In the genomic region with DNA sequence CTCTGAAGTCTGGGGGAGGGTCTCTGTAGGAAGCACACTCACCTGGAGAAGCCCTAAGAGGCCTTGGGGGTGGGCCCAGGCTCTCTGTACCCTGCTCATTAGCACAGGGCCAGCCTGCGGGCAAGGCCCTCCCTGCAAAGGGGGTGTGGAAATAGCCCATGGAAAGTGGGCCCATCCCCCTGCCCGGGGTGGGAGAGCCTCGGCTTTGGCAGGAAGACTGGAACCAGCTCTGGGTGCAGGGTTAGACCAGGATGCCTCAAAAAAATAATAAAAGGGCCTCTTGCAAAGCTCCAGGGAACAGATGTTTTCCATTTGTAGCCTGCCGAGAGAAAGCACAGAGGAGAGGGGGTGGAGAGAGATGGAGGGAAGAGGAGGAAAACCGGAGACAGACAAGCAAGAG, we compare ENCODE assay signal across 9 cellular contexts.
DNase-seq lines count a peak whose midpoint lies in the region; TF ChIP-seq lines count a peak whose summit lies in the region.
"Had no signal": no experiment of that assay in that cellular context is flagged by ENCODE, and none has a peak within 500 bp of the region (broad histone marks: within the 10 kb centered on the region; RNA-seq: fewer than 3 reads in every experiment).

No MANE protein-coding gene starts in this region.

- no peaks in the 10 kb centered on the region for H3K23me2 ChIP-seq in H9 (ENCODE audit: insufficient read length, low read depth, low read length, poor library complexity, severe bottlenecking)

- no peak overlapping the region for H4K5ac ChIP-seq in H9 (ENCODE audit: insufficient read length, low read depth, low read length)

- peaks cover 13% of the 10 kb centered on the region; the same call in 1 of the 2 replicates for H3K4me1 ChIP-seq in H9 (ENCODE audit: insufficient read depth, low read length)
- no peaks in the 10 kb centered on the region for H3K4me1 ChIP-seq in effector memory CD4-positive, alpha-beta T cell (ENCODE audit: control insufficient read depth, insufficient read depth, low read length, poor library complexity, severe bottlenecking)

- no peak overlapping the region for H3K4me3 Mint-ChIP-seq in H9

- peak overlapping the region in 2 of 3 experiments; percentile 67 to 83; a peak in 3 of 7 replicates for H3K27ac Mint-ChIP-seq in H9

- no peak overlapping the region for H2AFZ ChIP-seq in H9 (ENCODE audit: low read length)

- no peak overlapping the region for H3T11ph ChIP-seq in H9 (ENCODE audit: low read length)

- no peak for TF ChIP-seq CTCF in H9 (conservative IDR thresholded peaks at IDR 0.05)

- no peak overlapping the region for H3K9ac ChIP-seq in H9 (ENCODE audit: extremely low read depth, insufficient read length, low read length)

- WGBS in H9 (ENCODE audit: extremely low coverage, insufficient read length, low lambda C conversion rate): no CpG with 5 or more reads among the region's 5 CpGs

- H2BK20ac ChIP-seq in H9 (ENCODE audit: low read depth, low read length, poor library complexity, severe bottlenecking): no peak overlapping the region

- H3K79me1 ChIP-seq in H9 (ENCODE audit: insufficient read depth, low read depth, low read length, poor library complexity, severe bottlenecking): no peaks in the 10 kb centered on the region

- no peak overlapping the region for H2AK5ac ChIP-seq in H9 (ENCODE audit: insufficient read length, low read length)

- peaks cover 26 to 32% of the 10 kb centered on the region in 2 experiments for H3K4me1 Mint-ChIP-seq in H9

- H3K4me2 ChIP-seq in H9 (ENCODE audit: insufficient read depth, insufficient read length, low read length): no peak overlapping the region

- H4K20me1 ChIP-seq in H9 (ENCODE audit: control insufficient read depth, insufficient read depth, insufficient read length): no peaks in the 10 kb centered on the region

- peaks cover 33% of the 10 kb centered on the region for H3K36me3 ChIP-seq in effector memory CD4-positive, alpha-beta T cell (ENCODE audit: control insufficient read depth, insufficient read depth, low read length)

- no peak overlapping the region for H2BK15ac ChIP-seq in H9 (ENCODE audit: low read depth, low read length)

- H3K4me3 ChIP-seq in effector memory CD4-positive, alpha-beta T cell (ENCODE audit: insufficient read depth, low read depth, low read length, poor library complexity, severe bottlenecking): no peak overlapping the region

- DNase-seq in H9 (no peak), iPS-NIHi7 (ENCODE audit: extremely low spot score) (peak; percentile 65), substantia nigra (lab: John Stamatoyannopoulos, UW) (no peak), cerebellar cortex (ENCODE audit: low spot score) (no peak), glomerular visceral epithelial cell (ENCODE audit: extremely low spot score) (no peak)
- DNase-seq in effector memory CD4-positive, alpha-beta T cell: no peak
- DNase-seq: activated T-cell treated with anti-CD3 and anti-CD28 coated beads, Interleukin-2, amount 50 U/mL, for 48 hours; islet precursor cell had no signal

- no peaks in the 10 kb centered on the region for H3K27me3 ChIP-seq in H9 (ENCODE audit: insufficient read depth, low read length)
- no peaks in the 10 kb centered on the region for H3K27me3 ChIP-seq in effector memory CD4-positive, alpha-beta T cell (replicated peaks; ENCODE audit: control insufficient read depth, insufficient read depth, low read length, poor library complexity, severe bottlenecking)

- H2BK5ac ChIP-seq in H9 (ENCODE audit: insufficient read length, low read length): no peak overlapping the region

- H3K27me3 Mint-ChIP-seq in H9 (ENCODE audit: low read depth): no peaks in the 10 kb centered on the region

- no peak overlapping the region for H2BK12ac ChIP-seq in H9 (ENCODE audit: insufficient read length, low read depth, low read length)

- no peak overlapping the region for H3K14ac ChIP-seq in H9 (ENCODE audit: insufficient read depth, low read length)

- H3K9me3 ChIP-seq in H9 (ENCODE audit: control insufficient read depth, low read depth, low read length): no peaks in the 10 kb centered on the region
- H3K9me3 ChIP-seq in effector memory CD4-positive, alpha-beta T cell (ENCODE audit: control insufficient read depth, low read length): no peaks in the 10 kb centered on the region

- no peak overlapping the region for H3K56ac ChIP-seq in H9 (ENCODE audit: insufficient read length, low read depth, low read length)

- peaks cover 0 to 9% (median 0%) of the 10 kb centered on the region in 3 experiments; a peak in 2 of 7 replicates for H3K36me3 Mint-ChIP-seq in H9 (ENCODE audit: insufficient read depth in 1 of 3, low read depth in 3 of 3)

- H3K27ac ChIP-seq in H9 (ENCODE audit: insufficient read length, low read depth, low read length) (no peak overlapping the region), angular gyrus (ENCODE audit: low read depth, low read length) (peak overlapping the region; percentile 69), substantia nigra (ENCODE audit: low read depth, low read length, poor library complexity, severe bottlenecking) (peak overlapping the region; percentile 71)
- H3K27ac ChIP-seq in effector memory CD4-positive, alpha-beta T cell (ENCODE audit: insufficient read depth, low read length, poor library complexity, severe bottlenecking): no peak overlapping the region

- H3K23ac ChIP-seq in H9 (ENCODE audit: insufficient read length, low read depth, low read length): no peak overlapping the region

- H4K8ac ChIP-seq in H9 (replicated peaks; ENCODE audit: insufficient read length, low read depth, low read length): no peak overlapping the region

- no peak overlapping the region for H2BK120ac ChIP-seq in H9 (ENCODE audit: low read depth, low read length, poor library complexity, severe bottlenecking)

- H3K18ac ChIP-seq in H9 (ENCODE audit: insufficient read length, low read depth, low read length): no peak overlapping the region

- no peaks in the 10 kb centered on the region for H3K9me3 Mint-ChIP-seq in H9

- H4K91ac ChIP-seq in H9 (ENCODE audit: insufficient read length, low read depth, low read length): no peak overlapping the region

- H3K79me2 ChIP-seq in H9 (ENCODE audit: insufficient read depth, low read length): no peaks in the 10 kb centered on the region

- no peak overlapping the region for H3K4ac ChIP-seq in H9 (ENCODE audit: low read depth, low read length)

Comparison
In these comparisons a context has a peak if more than half of its experiments do, and no peak if none do; other contexts are left out.
1. H3K27ac ChIP-seq: peak in angular gyrus (single experiment) and substantia nigra (single experiment); none in H9 (single experiment) and effector memory CD4-positive, alpha-beta T cell (single experiment).